24 cellular contexts compared by ENCODE assay signal in genomic region chr6:167151648-167152047, GRCh38. TPM values are rescaled to one million over a fixed set of nuclear protein-coding genes. Genes with fewer than 3 reads are reported as not detected.
DNase-seq lines count a peak whose midpoint lies in the region; ATAC-seq and TF ChIP-seq lines count a peak whose summit lies in the region.
"Had no signal": no experiment of that assay in that cellular context is flagged by ENCODE, and none has a peak within 500 bp of the region (broad histone marks: within the 10 kb centered on the region; RNA-seq: fewer than 3 reads in every experiment).

No MANE protein-coding gene starts in this region.

- H3K18ac ChIP-seq in H9 (ENCODE audit: insufficient read length, low read depth, low read length) = peak overlapping the region; percentile 14

- no peaks in the 10 kb centered on the region for H3K23me2 ChIP-seq in H9 (ENCODE audit: insufficient read length, low read depth, low read length, poor library complexity, severe bottlenecking)

- no peak overlapping the region for H3K9ac ChIP-seq in H9 (ENCODE audit: extremely low read depth, insufficient read length, low read length)
- H3K9ac ChIP-seq: parathyroid adenoma had no signal

- WGBS in H9 (ENCODE audit: extremely low coverage, insufficient read length, low lambda C conversion rate) = no CpG with 5 or more reads among the region's 7 CpGs
- 66 to 78% (median 73%) methylated on average over 7 of the region's 7 CpGs for WGBS in spleen, 5 donors

- H3K36me3 ChIP-seq in spleen = no peaks in the 10 kb centered on the region
- H3K36me3 ChIP-seq: cardiac muscle cell, right lobe of liver had no signal

- no peaks in the 10 kb centered on the region for H4K20me1 ChIP-seq in H9 (ENCODE audit: control insufficient read depth, insufficient read depth, insufficient read length)

- H3K36me3 Mint-ChIP-seq in H9 (ENCODE audit: insufficient read depth in 1 of 3, low read depth in 3 of 3) = peaks cover 0 to 13% (median 9%) of the 10 kb centered on the region in 3 experiments; a peak in 5 of 7 replicates
- peaks cover 10% of the 10 kb centered on the region for H3K36me3 Mint-ChIP-seq in WTC11
- H3K36me3 Mint-ChIP-seq: naive thymus-derived CD8-positive, alpha-beta T cell had no signal

- no peak overlapping the region for H2BK15ac ChIP-seq in H9 (ENCODE audit: low read depth, low read length)

- no peak overlapping the region for H2BK5ac ChIP-seq in H9 (ENCODE audit: insufficient read length, low read length)

- H3K4me1 Mint-ChIP-seq in H9 (peaks cover 28 to 44% of the 10 kb centered on the region in 2 experiments), WTC11 (peaks cover 50% of the 10 kb centered on the region)

- no peaks in the 10 kb centered on the region for H3K79me2 ChIP-seq in H9 (ENCODE audit: insufficient read depth, low read length)
- H3K79me2 ChIP-seq: parathyroid adenoma had no signal

- H3K56ac ChIP-seq in H9 (ENCODE audit: insufficient read length, low read depth, low read length) = no peak overlapping the region

- H3K4me1 ChIP-seq in H9 (ENCODE audit: insufficient read depth, low read length) (peaks cover 14% of the 10 kb centered on the region), spleen (peaks cover 0 to 42% (median 19%) of the 10 kb centered on the region in 6 donors)
- H3K4me1 ChIP-seq: parathyroid adenoma, right lobe of liver had no signal

- H2AFZ ChIP-seq in H9 (ENCODE audit: low read length) = no peak overlapping the region
- H2AFZ ChIP-seq: parathyroid adenoma had no signal

- H3T11ph ChIP-seq in H9 (ENCODE audit: low read length) = no peak overlapping the region

- no peak overlapping the region for H3K14ac ChIP-seq in H9 (ENCODE audit: insufficient read depth, low read length)

- POLR2A ChIA-PET in WTC11 (lab: Charles Lee) = no interaction called here

- H3K23ac ChIP-seq in H9 (ENCODE audit: insufficient read length, low read depth, low read length) = no peak overlapping the region

- no peak overlapping the region for H3K27ac ChIP-seq in H9 (ENCODE audit: insufficient read length, low read depth, low read length)
- peak overlapping the region; percentile 6 to 74 (median 52) for H3K27ac ChIP-seq in spleen
- H3K27ac ChIP-seq: 22Rv1, cardiac muscle cell, parathyroid adenoma, right lobe of liver had no signal

- intact Hi-C loops in spleen (cut with DNase I; ENCODE audit: low total_unique reads) = no loop called here

- no peak overlapping the region for H3K4ac ChIP-seq in H9 (ENCODE audit: low read depth, low read length)

- H3K79me1 ChIP-seq in H9 (ENCODE audit: insufficient read depth, low read depth, low read length, poor library complexity, severe bottlenecking) = no peaks in the 10 kb centered on the region

- no peak overlapping the region for H2BK12ac ChIP-seq in H9 (ENCODE audit: insufficient read length, low read depth, low read length)

- H3K9me3 ChIP-seq in H9 (ENCODE audit: control insufficient read depth, low read depth, low read length) (no peaks in the 10 kb centered on the region), spleen (no peaks in the 10 kb centered on the region)
- H3K9me3 ChIP-seq: right lobe of liver had no signal

- TF ChIP-seq CTCF in H9 (conservative IDR thresholded peaks at IDR 0.05) (no peak), WTC11 (IDR thresholded peaks at IDR 0.05) (no peak), spleen (IDR thresholded peaks at IDR 0.05 in 8 of 11, conservative IDR thresholded peaks at IDR 0.05 in 3 of 11) (no peak)

- no peak overlapping the region for H4K8ac ChIP-seq in H9 (replicated peaks; ENCODE audit: insufficient read length, low read depth, low read length)

- no peak overlapping the region for H2BK120ac ChIP-seq in H9 (ENCODE audit: low read depth, low read length, poor library complexity, severe bottlenecking)

- ATAC-seq in WTC11 = no peak
- ATAC-seq: naive thymus-derived CD8-positive, alpha-beta T cell; right lobe of liver had no signal

- no peak overlapping the region for H4K91ac ChIP-seq in H9 (ENCODE audit: insufficient read length, low read depth, low read length)

- H3K27me3 Mint-ChIP-seq in H9 (ENCODE audit: low read depth) = peaks cover 14% of the 10 kb centered on the region
- peaks cover 27% of the 10 kb centered on the region for H3K27me3 Mint-ChIP-seq in WTC11 (ENCODE audit: low read depth)

- H3K27me3 ChIP-seq in H9 (ENCODE audit: insufficient read depth, low read length) (no peaks in the 10 kb centered on the region; the same call in 1 of the 2 replicates), spleen (replicated peaks in 1 of 7) (peaks cover 0 to 4% (median 0%) of the 10 kb centered on the region in 7 donors)
- H3K27me3 ChIP-seq: right lobe of liver had no signal

- DNase-seq in DMS79 treated with DMSO at 0.1 percent for 48 hours (lab: John Stamatoyannopoulos, UW) = peak; percentile 15
- DNase-seq in DMS79 (lab: John Stamatoyannopoulos, UW) = no peak
- no peak for DNase-seq in H9
- DNase-seq in WTC11 (ENCODE audit: low spot score) = no peak
- peak; percentile 60 for DNase-seq in spleen
- DNase-seq in NCI-H1694 treated with DMSO at 0.1 percent for 48 hours (lab: John Stamatoyannopoulos, UW) = no peak
- DNase-seq in C1 segment of cervical spinal cord (lab: John Stamatoyannopoulos, UW) = no peak
- no peak for DNase-seq in A172 (ENCODE audit: low spot score)
- DNase-seq: activated CD4-positive, alpha-beta T cell treated with anti-CD3 and anti-CD28 coated beads, Interleukin-2, amount 10 ng/mL, durations not matched to agents 24 days and 14 days; activated naive CD4-positive, alpha-beta T cell treated with anti-CD3 and anti-CD28 coated beads, Interleukin-2, amount 50 U/mL, for 16 hours; anterior cingulate cortex; Calu3; GOT3; naive thymus-derived CD8-positive, alpha-beta T cell; NCI-H526 treated with DMSO at 0.1 percent for 48 hours; OCI-M1; right lobe of liver; SHP77; trophoblast cell had no signal

- H3K27ac Mint-ChIP-seq in H9 = no peak overlapping the region
- peak overlapping the region; percentile 29; the same call in 1 of the 2 replicates for H3K27ac Mint-ChIP-seq in WTC11
- H3K27ac Mint-ChIP-seq: activated CD4-positive, alpha-beta T cell treated with anti-CD3 and anti-CD28 coated beads, Interleukin-2, amount 10 ng/mL, durations not matched to agents 24 days and 14 days; naive thymus-derived CD8-positive, alpha-beta T cell had no signal

- H2AK5ac ChIP-seq in H9 (ENCODE audit: insufficient read length, low read length) = no peak overlapping the region

- H3K4me3 Mint-ChIP-seq in H9 = no peak overlapping the region
- H3K4me3 Mint-ChIP-seq in WTC11 = no peak overlapping the region
- H3K4me3 Mint-ChIP-seq: activated CD4-positive, alpha-beta T cell treated with anti-CD3 and anti-CD28 coated beads, Interleukin-2, amount 10 ng/mL, durations not matched to agents 24 days and 14 days had no signal

- CTCF ChIA-PET in WTC11 (lab: Charles Lee) = interaction anchor here (0.8 to 2.4 kb wide), 5 partner anchors 10 to 377 kb away, joined by 3 to 9 read pairs (median 5); no protein-coding TSS in a partner anchor

- peaks cover 5 to 6% of the 10 kb centered on the region in 2 experiments; a peak in 4 of 5 replicates for H3K9me3 Mint-ChIP-seq in H9
- H3K9me3 Mint-ChIP-seq in WTC11 = peaks cover 9% of the 10 kb centered on the region
- H3K9me3 Mint-ChIP-seq: activated CD4-positive, alpha-beta T cell treated with anti-CD3 and anti-CD28 coated beads, Interleukin-2, amount 10 ng/mL, durations not matched to agents 24 days and 14 days; naive thymus-derived CD8-positive, alpha-beta T cell had no signal

- no peak overlapping the region for H3K4me2 ChIP-seq in H9 (ENCODE audit: insufficient read depth, insufficient read length, low read length)

- TF ChIP-seq POLR2A in spleen (IDR thresholded peaks at IDR 0.05) = no peak

- no peak overlapping the region for H2BK20ac ChIP-seq in H9 (ENCODE audit: low read depth, low read length, poor library complexity, severe bottlenecking)

- H3K4me3 ChIP-seq in spleen = no peak overlapping the region
- H3K4me3 ChIP-seq: cardiac muscle cell, right lobe of liver had no signal

- H4K5ac ChIP-seq in H9 (ENCODE audit: insufficient read length, low read depth, low read length) = no peak overlapping the region

TF ChIP-seq in WTC11, 78 proteins besides CTCF, POLR2A, EP300 and RAD21 (continues in another document):
- TF ChIP-seq, protein P1, sequence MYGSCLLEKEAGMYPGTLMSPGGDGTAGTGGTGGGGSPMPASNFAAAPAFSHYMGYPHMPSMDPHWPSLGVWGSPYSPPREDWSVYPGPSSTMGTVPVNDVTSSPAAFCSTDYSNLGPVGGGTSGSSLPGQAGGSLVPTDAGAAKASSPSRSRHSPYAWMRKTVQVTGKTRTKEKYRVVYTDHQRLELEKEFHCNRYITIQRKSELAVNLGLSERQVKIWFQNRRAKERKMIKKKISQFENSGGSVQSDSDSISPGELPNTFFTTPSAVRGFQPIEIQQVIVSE (CRISPR knock-in tag; IDR thresholded peaks at IDR 0.05; ENCODE audit: borderline replicate concordance) = no peak
- TF ChIP-seq ELF4 (CRISPR knock-in tag; IDR thresholded peaks at IDR 0.05; ENCODE audit: low read depth) (no peak), ATF1 (CRISPR knock-in tag; IDR thresholded peaks at IDR 0.05) (no peak), E2F5 (CRISPR knock-in tag; IDR thresholded peaks at IDR 0.05) (no peak)

RNA-seq across cellular contexts. Expression of gene GPR31, which starts 6.1 kb away (rescaled TPM):
- total RNA-seq in H9 (2021) (not detected in 2 replicates), WTC11 (2021) (not detected in 3 replicates), spleen (1 to 10 TPM in 1 of 7 donors, under 1 TPM in 2, not detected in 4; 0.24 to 1.0 (median 0.94) TPM)
- not detected for polyA plus RNA-seq in spleen
- not detected in 2 replicates for total RNA-seq in A172 (2014; rRNA removed; shearing (Covaris generic))
- total RNA-seq: activated CD4-positive, alpha-beta T cell treated with anti-CD3 and anti-CD28 coated beads, Interleukin-2, amount 10 ng/mL, durations not matched to agents 24 days and 14 days; Calu3; cardiac muscle cell; dermis microvascular lymphatic vessel endothelial cell; endothelial cell of umbilical vein; naive thymus-derived CD8-positive, alpha-beta T cell; right lobe of liver had no signal
- polyA plus RNA-seq: cardiac muscle cell; endothelial cell of umbilical vein; naive thymus-derived CD8-positive, alpha-beta T cell had no signal

RNA-seq across cellular contexts. Expression of gene CCR6, which starts 28.8 kb away (rescaled TPM):
- total RNA-seq in H9 (2021) (not detected in 2 replicates), WTC11 (2021) (not detected in 3 replicates), spleen (10 to 100 TPM; 15.5 to 37.0 (median 19.5) TPM)
- 10 to 100 TPM; 16.1 to 26.9 (median 22.7) TPM for polyA plus RNA-seq in spleen
- total RNA-seq in A172 (2014; rRNA removed; shearing (Covaris generic)) = not detected in 2 replicates
- total RNA-seq: activated CD4-positive, alpha-beta T cell treated with anti-CD3 and anti-CD28 coated beads, Interleukin-2, amount 10 ng/mL, durations not matched to agents 24 days and 14 days; Calu3; cardiac muscle cell; dermis microvascular lymphatic vessel endothelial cell; endothelial cell of umbilical vein had no signal
- polyA plus RNA-seq: cardiac muscle cell, endothelial cell of umbilical vein had no signal

Comparison
In these comparisons a context has a peak if more than half of its experiments do, and no peak if none do; other contexts are left out.
1. DNase-seq: peak in DMS79 treated with DMSO at 0.1 percent for 48 hours (single experiment) and spleen (single experiment); none in DMS79 (single experiment), H9 (single experiment), WTC11 (single experiment), NCI-H1694 treated with DMSO at 0.1 percent for 48 hours (single experiment), C1 segment of cervical spinal cord (0 of 14) and A172 (single experiment).
2. RNA of gene CCR6, which starts 28.8 kb away (total RNA-seq): 15.5 to 37.0 TPM in spleen; not detected in H9, not detected in WTC11 and not detected in A172; every median in the first group is over 10 times any median in the second.